In the genomic region with DNA sequence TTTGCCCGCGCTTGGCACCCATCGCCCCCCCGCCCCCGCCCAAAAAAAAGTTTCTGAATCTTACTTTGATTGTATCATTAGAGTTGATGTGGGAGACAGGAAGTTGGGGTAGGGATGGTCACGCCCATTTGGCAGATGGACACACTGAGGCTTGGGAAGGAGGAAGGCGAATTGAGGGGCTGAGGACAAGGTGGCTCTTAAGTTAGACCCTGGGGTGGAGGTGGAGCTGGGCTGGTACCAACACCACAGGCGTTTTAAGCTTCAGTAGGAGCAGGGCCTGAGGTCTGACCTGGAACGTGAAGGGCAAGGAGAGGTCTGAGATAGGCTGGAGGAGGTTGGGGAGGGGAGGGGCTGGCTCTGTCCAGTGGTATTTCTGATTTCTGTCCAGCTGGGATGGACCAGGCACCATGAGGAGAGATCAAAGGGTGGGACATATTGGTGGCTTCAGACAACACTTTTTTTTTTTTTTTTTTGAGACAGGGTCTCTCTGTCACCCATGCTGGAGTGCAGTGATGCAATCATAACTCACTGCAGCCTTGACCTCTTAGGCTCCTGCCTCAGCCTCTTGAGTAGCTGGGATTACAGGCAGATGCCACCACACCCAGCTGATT, we compare ENCODE assay signal across 10 cellular contexts. TPM values are rescaled to one million over a fixed set of nuclear protein-coding genes. Genes with fewer than 3 reads are reported as not detected.
A peak's percentile ranks its signal among the peaks of the same experiment; 100 is the strongest.
DNase-seq lines count a peak whose midpoint lies in the region; ATAC-seq and TF ChIP-seq lines count a peak whose summit lies in the region.
"Had no signal": no experiment of that assay in that cellular context is flagged by ENCODE, and none has a peak within 500 bp of the region (broad histone marks: within the 10 kb centered on the region; RNA-seq: fewer than 3 reads in every experiment).

No MANE protein-coding gene starts in this region.

- H3K27me3 ChIP-seq in thoracic aorta (replicated peaks; ENCODE audit: insufficient read depth): no peaks in the 10 kb centered on the region
- H3K27me3 ChIP-seq: BE2C had no signal

- H3K9me3 ChIP-seq in iPS-18c (ENCODE audit: control insufficient read depth, insufficient read depth, low read length) (no peaks in the 10 kb centered on the region), thoracic aorta (no peaks in the 10 kb centered on the region)
- H3K9me3 ChIP-seq: BE2C, tibial artery had no signal

- peak overlapping the region; percentile 56 for H3K4me3 Mint-ChIP-seq in activated T-cell treated with anti-CD3 and anti-CD28 coated beads, Interleukin-2, amount 50 U/mL, for 24 hours
- H3K4me3 Mint-ChIP-seq in WTC11: peak overlapping the region; percentile 65

- DNase-seq in activated T-cell treated with anti-CD3 and anti-CD28 coated beads, Interleukin-2, amount 50 U/mL, for 24 hours: no peak
- DNase-seq in activated T-cell treated with anti-CD3 and anti-CD28 coated beads for 4 hours (no peak), WTC11 (ENCODE audit: low spot score) (no peak), thoracic aorta (ENCODE audit: low spot score) (no peak), G401 (ENCODE audit: low spot score) (no peak)
- no peak for DNase-seq in activated effector memory CD4-positive, alpha-beta T cell treated with anti-CD3 and anti-CD28 coated beads, Interleukin-2, amount 50 U/mL, for 16 hours
- DNase-seq: BE2C, tibial artery had no signal

- POLR2A ChIA-PET in WTC11 (lab: Charles Lee): no interaction called here

- no peaks in the 10 kb centered on the region for H3K9me3 Mint-ChIP-seq in activated T-cell treated with anti-CD3 and anti-CD28 coated beads, Interleukin-2, amount 50 U/mL, for 24 hours
- no peaks in the 10 kb centered on the region for H3K9me3 Mint-ChIP-seq in WTC11

- in situ Hi-C loops in G401 (cut with HindIII; ENCODE audit: low sequenced_read_pairs): loop anchor here (5.0 kb wide), 1 partner anchor 47 kb away; no protein-coding TSS in a partner anchor

- peak overlapping the region; percentile 71 for H3K27ac Mint-ChIP-seq in activated T-cell treated with anti-CD3 and anti-CD28 coated beads, Interleukin-2, amount 50 U/mL, for 24 hours
- H3K27ac Mint-ChIP-seq in WTC11: peak overlapping the region; percentile 91

- H3K36me3 Mint-ChIP-seq in activated T-cell treated with anti-CD3 and anti-CD28 coated beads, Interleukin-2, amount 50 U/mL, for 24 hours (ENCODE audit: low read depth): no peaks in the 10 kb centered on the region
- H3K36me3 Mint-ChIP-seq in WTC11: no peaks in the 10 kb centered on the region

- H3K4me3 ChIP-seq in iPS-18c (ENCODE audit: insufficient read depth, low read depth, low read length) (peak overlapping the region; percentile 74), thoracic aorta (peak overlapping the region; percentile 70)

- H3K36me3 ChIP-seq in thoracic aorta: no peaks in the 10 kb centered on the region
- H3K36me3 ChIP-seq: BE2C had no signal

- no peak for TF ChIP-seq CTCF in WTC11 (IDR thresholded peaks at IDR 0.05)
- TF ChIP-seq CTCF in thoracic aorta (IDR thresholded peaks at IDR 0.05): no peak

- H3K4me1 Mint-ChIP-seq in activated T-cell treated with anti-CD3 and anti-CD28 coated beads, Interleukin-2, amount 50 U/mL, for 24 hours (ENCODE audit: low read depth): peaks cover 45% of the 10 kb centered on the region
- peaks cover 40% of the 10 kb centered on the region for H3K4me1 Mint-ChIP-seq in WTC11

- no peaks in the 10 kb centered on the region for H3K27me3 Mint-ChIP-seq in activated T-cell treated with anti-CD3 and anti-CD28 coated beads, Interleukin-2, amount 50 U/mL, for 24 hours
- H3K27me3 Mint-ChIP-seq in WTC11 (ENCODE audit: low read depth): no peaks in the 10 kb centered on the region

- peaks cover 14 to 36% of the 10 kb centered on the region in 2 donors for H3K4me1 ChIP-seq in thoracic aorta (ENCODE audit: control insufficient read depth in 1 of 2, low read depth in 2 of 2)
- H3K4me1 ChIP-seq: BE2C had no signal

- CTCF ChIA-PET in WTC11 (lab: Charles Lee): interaction anchor here (0.7 to 12.5 kb wide), 6 partner anchors 41 to 395 kb away, joined by 3 to 372 read pairs (median 35); partner anchors contain the start of genes ARL2, BATF2, EHD1 and MAP4K2

- ATAC-seq in WTC11: no peak
- ATAC-seq in thoracic aorta (ENCODE audit: insufficient number of reproducible peaks, low FRiP score, low read depth): no peak
- no peak for ATAC-seq in GM21529 (IDR thresholded peaks at IDR 0.05; ENCODE audit: unreplicated experiment)

- no peak overlapping the region for H3K27ac ChIP-seq in thoracic aorta
- H3K27ac ChIP-seq: tibial artery had no signal

TF ChIP-seq in WTC11, 78 proteins besides CTCF, POLR2A, EP300 and RAD21:
- TF ChIP-seq, protein P1, sequence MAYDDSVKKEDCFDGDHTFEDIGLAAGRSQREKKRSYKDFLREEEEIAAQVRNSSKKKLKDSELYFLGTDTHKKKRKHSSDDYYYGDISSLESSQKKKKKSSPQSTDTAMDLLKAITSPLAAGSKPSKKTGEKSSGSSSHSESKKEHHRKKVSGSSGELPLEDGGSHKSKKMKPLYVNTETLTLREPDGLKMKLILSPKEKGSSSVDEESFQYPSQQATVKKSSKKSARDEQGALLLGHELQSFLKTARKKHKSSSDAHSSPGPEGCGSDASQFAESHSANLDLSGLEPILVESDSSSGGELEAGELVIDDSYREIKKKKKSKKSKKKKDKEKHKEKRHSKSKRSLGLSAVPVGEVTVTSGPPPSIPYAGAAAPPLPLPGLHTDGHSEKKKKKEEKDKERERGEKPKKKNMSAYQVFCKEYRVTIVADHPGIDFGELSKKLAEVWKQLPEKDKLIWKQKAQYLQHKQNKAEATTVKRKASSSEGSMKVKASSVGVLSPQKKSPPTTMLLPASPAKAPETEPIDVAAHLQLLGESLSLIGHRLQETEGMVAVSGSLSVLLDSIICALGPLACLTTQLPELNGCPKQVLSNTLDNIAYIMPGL (CRISPR knock-in tag; IDR thresholded peaks at IDR 0.05): no peak
- TF ChIP-seq GTF2I (CRISPR knock-in tag; conservative IDR thresholded peaks at IDR 0.05) (peak; percentile 90), GABPB1 (CRISPR knock-in tag; IDR thresholded peaks at IDR 0.05) (0 out of 2 replicates have a peak, but pooled peaks have one; percentile 22)
- TF ChIP-seq, protein P2, sequence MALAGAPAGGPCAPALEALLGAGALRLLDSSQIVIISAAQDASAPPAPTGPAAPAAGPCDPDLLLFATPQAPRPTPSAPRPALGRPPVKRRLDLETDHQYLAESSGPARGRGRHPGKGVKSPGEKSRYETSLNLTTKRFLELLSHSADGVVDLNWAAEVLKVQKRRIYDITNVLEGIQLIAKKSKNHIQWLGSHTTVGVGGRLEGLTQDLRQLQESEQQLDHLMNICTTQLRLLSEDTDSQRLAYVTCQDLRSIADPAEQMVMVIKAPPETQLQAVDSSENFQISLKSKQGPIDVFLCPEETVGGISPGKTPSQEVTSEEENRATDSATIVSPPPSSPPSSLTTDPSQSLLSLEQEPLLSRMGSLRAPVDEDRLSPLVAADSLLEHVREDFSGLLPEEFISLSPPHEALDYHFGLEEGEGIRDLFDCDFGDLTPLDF (CRISPR knock-in tag; IDR thresholded peaks at IDR 0.05): no peak

RNA-seq across cellular contexts. Expression of gene CDC42BPG, which starts 0.8 kb away (rescaled TPM):
- total RNA-seq in WTC11 (2021) (14.9 to 21.6 TPM (median 17.3 TPM) in 3 replicates), thoracic aorta (1 to 10 TPM in 1 of 2 donors, under 1 TPM in 1; 0.68 to 1.2 TPM)
- 1.6 and 2.3 TPM in 2 replicates for total RNA-seq in G401 (2014; rRNA removed; shearing (Covaris generic))

RNA-seq across cellular contexts. Expression of gene EHD1, which starts 33.2 kb away (rescaled TPM):
- total RNA-seq in WTC11 (2021): 29.9 to 38.1 TPM (median 35.2 TPM) in 3 replicates
- 100 to 1,000 TPM in 1 of 2 donors, 10 to 100 TPM in 1; 67.4 to 140 TPM for total RNA-seq in thoracic aorta
- total RNA-seq in G401 (2014; rRNA removed; shearing (Covaris generic)): 25.3 and 32.4 TPM in 2 replicates

RNA-seq across cellular contexts. Expression of gene MEN1, which starts 34.9 kb away (rescaled TPM):
- total RNA-seq in WTC11 (2021) (47.1 to 53.3 TPM (median 51.2 TPM) in 3 replicates), thoracic aorta (10 to 100 TPM; 11.6 to 16.0 TPM)
- total RNA-seq in G401 (2014; rRNA removed; shearing (Covaris generic)): 12.3 and 13.9 TPM in 2 replicates

RNA-seq across cellular contexts. Expression of gene MAP4K2, which starts 42.2 kb away (rescaled TPM):
- total RNA-seq in WTC11 (2021) (24.5 to 31.6 TPM (median 28.3 TPM) in 3 replicates), thoracic aorta (10 to 100 TPM; 23.3 to 39.1 TPM)
- total RNA-seq in G401 (2014; rRNA removed; shearing (Covaris generic)): 24.7 and 26.6 TPM in 2 replicates
